In genomic region chr12:66055837-66056319, GRCh38 we compare ENCODE assay signal across 1 cellular context.
TF ChIP-seq lines count a peak whose summit lies in the region.

No MANE protein-coding gene starts in this region.

TF ChIP-seq in IMR-90, 13 proteins besides CTCF, POLR2A, EP300 and RAD21 (continued from another document):
- TF ChIP-seq NFE2L2 (IDR thresholded peaks at IDR 0.05; ENCODE audit: low read depth, low read length) (no peak), MAFK (IDR thresholded peaks at IDR 0.05; ENCODE audit: low read depth, low read length) (no peak)
TF ChIP-seq in IMR-90: peak in this region for 0.
